ENCODE assay signal across 16 cellular contexts in genomic region chr7:23123465-23123864, GRCh38. TPM values are rescaled to one million over a fixed set of nuclear protein-coding genes. Genes with fewer than 3 reads are reported as not detected.
DNase-seq lines count a peak whose midpoint lies in the region; ATAC-seq, FAIRE-seq and TF ChIP-seq lines count a peak whose summit lies in the region.
"Had no signal": no experiment of that assay in that cellular context is flagged by ENCODE, and none has a peak within 500 bp of the region (broad histone marks: within the 10 kb centered on the region; RNA-seq: fewer than 3 reads in every experiment).

No MANE protein-coding gene starts in this region.

- intact Hi-C loops in ascending aorta (cut with DNase I): no loop called here
- intact Hi-C loops in heart left ventricle (cut with DNase I): no loop called here

- TF ChIP-seq CTCF in ascending aorta (IDR thresholded peaks at IDR 0.05) (no peak), heart left ventricle (IDR thresholded peaks at IDR 0.05) (no peak), right atrium auricular region (IDR thresholded peaks at IDR 0.05) (no peak), foreskin keratinocyte (conservative IDR thresholded peaks at IDR 0.05) (no peak)

- TF ChIP-seq POLR2A in heart left ventricle (IDR thresholded peaks at IDR 0.05): no peak

- peak overlapping the region; percentile 6 to 22 for H3K4me3 ChIP-seq in ascending aorta
- H3K4me3 ChIP-seq in heart left ventricle: peak overlapping the region in 4 of 12 donors; percentile 4 to 21 (median 16)
- peak overlapping the region; percentile 3 to 14 for H3K4me3 ChIP-seq in right atrium auricular region
- H3K4me3 ChIP-seq: BLaER1, HAP-1 had no signal

- WGBS in heart left ventricle, 4 donors: 38 to 46% (median 45%) methylated on average over 5 of the region's 5 CpGs

- H3K36me3 ChIP-seq in ascending aorta (peaks cover 4 to 27% of the 10 kb centered on the region in 2 donors), heart left ventricle (peaks cover 0 to 60% (median 43%) of the 10 kb centered on the region in 9 donors), right atrium auricular region (peaks cover 30% of the 10 kb centered on the region)
- H3K36me3 ChIP-seq: HAP-1 had no signal

- DNase-seq in ascending aorta (ENCODE audit: low spot score in 2 of 2) (no peak), heart left ventricle (no peak), right atrium auricular region (ENCODE audit: low spot score) (no peak), NCI-H526 (lab: John Stamatoyannopoulos, UW) (no peak), foreskin keratinocyte (no peak), NCI-H2029 treated with DMSO at 0.1 percent for 48 hours (lab: John Stamatoyannopoulos, UW) (no peak)
- DNase-seq: 8988T; CD4-positive, alpha-beta memory T cell; DMS153; DMS79; GF-D8 had no signal

- FAIRE-seq in G401.6 (lab: Jason Lieb, UNC): peak; percentile 72
- FAIRE-seq: GM19239 had no signal

- H3K27me3 ChIP-seq in ascending aorta: no peaks in the 10 kb centered on the region
- H3K27me3 ChIP-seq in heart left ventricle: no peaks in the 10 kb centered on the region
- no peaks in the 10 kb centered on the region for H3K27me3 ChIP-seq in right atrium auricular region
- no peaks in the 10 kb centered on the region for H3K27me3 ChIP-seq in foreskin keratinocyte
- H3K27me3 ChIP-seq: BLaER1 had no signal

- H3K9me3 ChIP-seq in ascending aorta (no peaks in the 10 kb centered on the region), heart left ventricle (no peaks in the 10 kb centered on the region), right atrium auricular region (no peaks in the 10 kb centered on the region)
- H3K9me3 ChIP-seq: BLaER1, HAP-1 had no signal

- peak overlapping the region in 1 of 2 donors; percentile 12 for H3K27ac ChIP-seq in ascending aorta
- peak overlapping the region; percentile 4 to 85 (median 63) for H3K27ac ChIP-seq in heart left ventricle
- H3K27ac ChIP-seq in right atrium auricular region: peak overlapping the region; percentile 60 to 79
- H3K27ac ChIP-seq in foreskin keratinocyte: no peak overlapping the region
- H3K27ac ChIP-seq: BLaER1 had no signal

- ATAC-seq in heart left ventricle: peak; percentile 40 to 68 (median 48)
- no peak for ATAC-seq in HG02623 (IDR thresholded peaks at IDR 0.05; ENCODE audit: unreplicated experiment)
- ATAC-seq in foreskin keratinocyte: no peak

- H3K4me1 ChIP-seq in ascending aorta (peaks cover 0 to 6% of the 10 kb centered on the region in 2 donors), heart left ventricle (peaks cover 0 to 46% (median 7%) of the 10 kb centered on the region in 12 donors), right atrium auricular region (peaks cover 0 to 10% of the 10 kb centered on the region in 2 donors), foreskin keratinocyte (peaks cover 3% of the 10 kb centered on the region)
- H3K4me1 ChIP-seq: BLaER1, HAP-1 had no signal

RNA-seq across cellular contexts. Expression of gene KLHL7, which starts 17.9 kb away (rescaled TPM):
- total RNA-seq in ascending aorta (1.2 TPM), heart left ventricle (100 to 1,000 TPM in 8 of 9 donors, 10 to 100 TPM in 1; 63.4 to 159 (median 120) TPM), right atrium auricular region (10 to 100 TPM; 37.3 to 87.6 TPM), foreskin keratinocyte (35.7 and 37.6 TPM in 2 replicates)
- polyA plus RNA-seq in heart left ventricle (10 to 100 TPM; 48.0 to 60.7 TPM), foreskin keratinocyte (19.7 and 24.6 TPM in 2 replicates)

RNA-seq across cellular contexts. Expression of gene NUP42, which starts 58.4 kb away (rescaled TPM):
- total RNA-seq in ascending aorta: 16.7 TPM
- 10 to 100 TPM; 12.7 to 24.7 (median 18.9) TPM for total RNA-seq in heart left ventricle
- 10 to 100 TPM; 19.4 to 26.1 TPM for polyA plus RNA-seq in heart left ventricle
- 10 to 100 TPM; 24.7 to 30.6 TPM for total RNA-seq in right atrium auricular region
- total RNA-seq in foreskin keratinocyte: 27.8 TPM in 2 replicates
- 18.3 and 21.3 TPM in 2 replicates for polyA plus RNA-seq in foreskin keratinocyte

Comparison
In these comparisons a context has a peak if more than half of its experiments do, and no peak if none do; other contexts are left out.
1. ATAC-seq: peak in heart left ventricle (4 of 4); none in HG02623 (single experiment) and foreskin keratinocyte (single experiment).
2. RNA of gene KLHL7, which starts 17.9 kb away (total RNA-seq): 63.4 to 159 TPM in heart left ventricle, 37.3 to 87.6 TPM in right atrium auricular region and 35.7 to 37.6 TPM in foreskin keratinocyte; 1.2 TPM in ascending aorta (single experiment); every median in the first group is over 10 times any median in the second.